ENCODE assay signal across 20 cellular contexts in the genomic region with DNA sequence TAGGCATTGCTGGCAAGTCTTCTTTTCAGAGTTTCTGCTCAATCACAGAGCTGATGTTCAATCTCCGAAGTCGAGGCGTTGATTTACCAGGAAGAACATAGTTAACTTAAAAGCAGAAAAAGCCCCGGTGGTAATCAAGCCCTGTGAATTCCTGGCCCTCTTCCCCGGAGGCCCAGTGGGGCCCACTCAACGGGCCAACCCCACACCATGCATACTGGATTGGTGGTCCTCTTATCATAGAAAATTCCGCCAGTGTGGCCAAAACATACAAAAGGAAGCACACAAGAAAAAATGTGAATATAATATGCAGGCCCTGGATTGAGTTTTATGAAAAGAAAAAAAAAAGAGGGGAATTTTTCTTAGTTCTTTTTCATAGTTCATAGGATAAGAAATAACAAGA.
DNase-seq lines count a peak whose midpoint lies in the region; ATAC-seq and TF ChIP-seq lines count a peak whose summit lies in the region.
"Had no signal": no experiment of that assay in that cellular context is flagged by ENCODE, and none has a peak within 500 bp of the region (broad histone marks: within the 10 kb centered on the region; RNA-seq: fewer than 3 reads in every experiment).

No MANE protein-coding gene starts in this region.

- H3K27ac ChIP-seq in heart left ventricle (peak overlapping the region in 10 of 12 donors; percentile 18 to 72 (median 51)), right atrium auricular region (peak overlapping the region in 1 of 2 donors; percentile 21), parathyroid adenoma (peak overlapping the region; percentile 42), tibial artery (peak overlapping the region; percentile 61)
- H3K27ac ChIP-seq: GM23248 had no signal

- intact Hi-C loops in heart left ventricle (cut with DNase I) (loop anchor here in 3 of 10 donors (10.0 kb wide), 4 partner anchors 133 to 867 kb away; no protein-coding TSS in a partner anchor), left cardiac atrium (cut with DNase I) (no loop called here), tibial artery (cut with DNase I; ENCODE audit: low total_unique reads) (no loop called here)

- peaks cover 0 to 32% (median 13%) of the 10 kb centered on the region in 12 donors for H3K4me1 ChIP-seq in heart left ventricle
- H3K4me1 ChIP-seq in right atrium auricular region = peaks cover 0 to 17% of the 10 kb centered on the region in 2 donors
- H3K4me1 ChIP-seq in parathyroid adenoma = no peaks in the 10 kb centered on the region
- H3K4me1 ChIP-seq in tibial artery = peaks cover 0 to 32% (median 16%) of the 10 kb centered on the region in 4 donors
- H3K4me1 ChIP-seq: HAP-1 had no signal

- H3K9ac ChIP-seq in parathyroid adenoma = no peak overlapping the region
- H3K9ac ChIP-seq: GM23248 had no signal

- no peaks in the 10 kb centered on the region for H3K36me3 ChIP-seq in heart left ventricle
- H3K36me3 ChIP-seq in right atrium auricular region = no peaks in the 10 kb centered on the region
- H3K36me3 ChIP-seq in parathyroid adenoma (ENCODE audit: control insufficient read depth, insufficient read depth, low read length) = no peaks in the 10 kb centered on the region
- no peaks in the 10 kb centered on the region for H3K36me3 ChIP-seq in tibial artery
- H3K36me3 ChIP-seq: HAP-1 had no signal

- H3K4me3 ChIP-seq in heart left ventricle (no peak overlapping the region), right atrium auricular region (no peak overlapping the region), parathyroid adenoma (ENCODE audit: low read depth, low read length) (no peak overlapping the region), tibial artery (no peak overlapping the region)
- H3K4me3 ChIP-seq: GM23248, HAP-1 had no signal

- H3K27me3 ChIP-seq in heart left ventricle = no peaks in the 10 kb centered on the region
- no peaks in the 10 kb centered on the region for H3K27me3 ChIP-seq in right atrium auricular region
- no peaks in the 10 kb centered on the region for H3K27me3 ChIP-seq in parathyroid adenoma (ENCODE audit: control insufficient read depth, insufficient read depth, low read length)
- H3K27me3 ChIP-seq in tibial artery = no peaks in the 10 kb centered on the region

- 51 to 64% (median 56%) methylated on average over 7 of the region's 7 CpGs for WGBS in heart left ventricle, 4 donors

- H3K4me2 ChIP-seq in parathyroid adenoma (ENCODE audit: low read length) = no peak overlapping the region

- no peak overlapping the region for H2AFZ ChIP-seq in parathyroid adenoma
- H2AFZ ChIP-seq: GM23248 had no signal

- ATAC-seq in heart left ventricle (peak in 2 of 4 donors; percentile 41 to 60), left cardiac atrium (peak; percentile 68 to 83), HG02973 (IDR thresholded peaks at IDR 0.05; ENCODE audit: unreplicated experiment) (no peak)
- ATAC-seq: PC-3 had no signal

- TF ChIP-seq POLR2A in heart left ventricle (IDR thresholded peaks at IDR 0.05) = no peak

- no peak for TF ChIP-seq CTCF in heart left ventricle (IDR thresholded peaks at IDR 0.05)
- TF ChIP-seq CTCF in right atrium auricular region (IDR thresholded peaks at IDR 0.05) = no peak
- no peak for TF ChIP-seq CTCF in parathyroid adenoma (IDR thresholded peaks at IDR 0.05)
- TF ChIP-seq CTCF in tibial artery (IDR thresholded peaks at IDR 0.05) = no peak
- no peak for TF ChIP-seq CTCF in GM20000 (IDR thresholded peaks at IDR 0.05; ENCODE audit: extremely low read depth, missing control alignments)

- H3K9me3 ChIP-seq in heart left ventricle (no peaks in the 10 kb centered on the region), right atrium auricular region (no peaks in the 10 kb centered on the region), parathyroid adenoma (ENCODE audit: control insufficient read depth, low read length) (no peaks in the 10 kb centered on the region), tibial artery (no peaks in the 10 kb centered on the region)
- H3K9me3 ChIP-seq: HAP-1 had no signal

- no peaks in the 10 kb centered on the region for H3K79me2 ChIP-seq in parathyroid adenoma

- DNase-seq in heart left ventricle (peak in 4 of 5 donors; percentile 41 to 58 (median 50)), right atrium auricular region (ENCODE audit: low spot score) (no peak), left cardiac atrium (peak; percentile 59), tibial artery (no peak), SKM-1 (lab: John Stamatoyannopoulos, UW; ENCODE audit: unreplicated experiment) (no peak), GM20000 (ENCODE audit: low spot score) (no peak)
- DNase-seq: 8988T, DMS79 treated with DMSO at 0.1 percent for 48 hours, GM23248, KG1, NCI-H1694 treated with DMSO at 0.1 percent for 48 hours, NCI-H2107, NCI-H2227 treated with DMSO at 0.1 percent for 48 hours, NCI-H510A treated with DMSO at 0.1 percent for 48 hours, NCI-H774, PC-3, RPMI8226 had no signal

Comparison
In these comparisons a context has a peak if more than half of its experiments do, and no peak if none do; other contexts are left out.
1. DNase-seq: peak in heart left ventricle (4 of 5) and left cardiac atrium (single experiment); none in right atrium auricular region (single experiment), tibial artery (0 of 2), SKM-1 (single experiment) and GM20000 (single experiment).